1 cellular context compared by ENCODE assay signal in genomic region chr7:133714654-133715053, GRCh38.
TF ChIP-seq lines count a peak whose summit lies in the region.

No MANE protein-coding gene starts in this region.

TF ChIP-seq in HepG2, 621 proteins besides CTCF, POLR2A, EP300 and RAD21 (continued from another document):
- no peak for TF ChIP-seq AKNA (CRISPR knock-in tag; IDR thresholded peaks at IDR 0.05; ENCODE audit: borderline replicate concordance)
- TF ChIP-seq POGZ (CRISPR knock-in tag; IDR thresholded peaks at IDR 0.05): 0 out of 2 replicates have a peak, but pooled peaks have one; percentile 25
- TF ChIP-seq MED8 (CRISPR knock-in tag; IDR thresholded peaks at IDR 0.05; ENCODE audit: insufficient replicate concordance): no peak
- TF ChIP-seq THAP9 (CRISPR knock-in tag; IDR thresholded peaks at IDR 0.05; ENCODE audit: borderline replicate concordance): no peak
- peak; percentile 54 for TF ChIP-seq ZNF644 (CRISPR knock-in tag; IDR thresholded peaks at IDR 0.05; ENCODE audit: low read depth)
- peak; percentile 87 for TF ChIP-seq HNF4A (CRISPR knock-in tag; IDR thresholded peaks at IDR 0.05)
- TF ChIP-seq HMG20A (CRISPR knock-in tag; IDR thresholded peaks at IDR 0.05; ENCODE audit: borderline replicate concordance): 0 out of 2 replicates have a peak, but pooled peaks have one; percentile 24
- TF ChIP-seq MATR3 (CRISPR knock-in tag; IDR thresholded peaks at IDR 0.05): no peak
- TF ChIP-seq ZNF101 (CRISPR knock-in tag; IDR thresholded peaks at IDR 0.05; ENCODE audit: borderline replicate concordance, low read depth): no peak
- TF ChIP-seq HOMEZ (CRISPR knock-in tag; IDR thresholded peaks at IDR 0.05; ENCODE audit: low read depth): peak; percentile 60; the same call in 1 of the 2 replicates
